14 cellular contexts compared by ENCODE assay signal in genomic region chr22:33666249-33666648, GRCh38.
DNase-seq lines count a peak whose midpoint lies in the region; ATAC-seq and TF ChIP-seq lines count a peak whose summit lies in the region.
"Had no signal": no experiment of that assay in that cellular context is flagged by ENCODE, and none has a peak within 500 bp of the region (broad histone marks: within the 10 kb centered on the region; RNA-seq: fewer than 3 reads in every experiment).

No MANE protein-coding gene starts in this region.

- H3K27ac Mint-ChIP-seq in T-helper 17 cell = no peak overlapping the region
- H3K27ac Mint-ChIP-seq: CD14-positive monocyte had no signal

- H3K27me3 ChIP-seq in OCI-LY3 (ENCODE audit: low read depth, low read length) = no peaks in the 10 kb centered on the region

- no peak overlapping the region for H3K27ac ChIP-seq in OCI-LY3 (ENCODE audit: low read length)
- no peak overlapping the region for H3K27ac ChIP-seq in substantia nigra (ENCODE audit: low read depth, low read length, poor library complexity, severe bottlenecking)
- H3K27ac ChIP-seq: A549, PC-9 had no signal

- H3K36me3 Mint-ChIP-seq in T-helper 17 cell (ENCODE audit: low read depth) = no peaks in the 10 kb centered on the region
- H3K36me3 Mint-ChIP-seq: CD14-positive monocyte had no signal

- H3K4me3 ChIP-seq in OCI-LY3 (ENCODE audit: low read length) (peak overlapping the region; percentile 36), iPS-18c (ENCODE audit: insufficient read depth, low read depth, low read length) (peak overlapping the region; percentile 12)
- H3K4me3 ChIP-seq: A549, PC-9 had no signal

- DNase-seq in left ventricle myocardium superior = no peak
- no peak for DNase-seq in Right ventricle myocardium inferior (ENCODE audit: missing footprints)
- DNase-seq in T-helper 17 cell = no peak
- no peak for DNase-seq in substantia nigra (lab: John Stamatoyannopoulos, UW)
- DNase-seq: NCI-H1436 treated with DMSO at 0.1 percent for 48 hours, NCI-H2107, NCI-H748 treated with DMSO at 0.1 percent for 48 hours, PC-9, SK-N-SH had no signal

- peaks cover 69% of the 10 kb centered on the region for H4K20me1 ChIP-seq in OCI-LY3 (ENCODE audit: insufficient read depth, low read length)

- peaks cover 19% of the 10 kb centered on the region; the same call in 1 of the 2 replicates for H3K79me2 ChIP-seq in OCI-LY3 (ENCODE audit: low read length)

- no peak for TF ChIP-seq CTCF in OCI-LY3 (IDR thresholded peaks at IDR 0.05; ENCODE audit: low read depth, low read length)

- H3K4me3 Mint-ChIP-seq in T-helper 17 cell = no peak overlapping the region
- H3K4me3 Mint-ChIP-seq: CD14-positive monocyte had no signal

- no peak overlapping the region for H2AFZ ChIP-seq in OCI-LY3 (ENCODE audit: low read depth, low read length)
- H2AFZ ChIP-seq: PC-9 had no signal

- H3K9ac ChIP-seq in OCI-LY3 (ENCODE audit: low read length) = no peak overlapping the region
- H3K9ac ChIP-seq: SK-N-SH had no signal

- H3K36me3 ChIP-seq in OCI-LY3 (replicated peaks; ENCODE audit: low read depth, low read length) = no peaks in the 10 kb centered on the region

- H3K9me3 ChIP-seq in OCI-LY3 (ENCODE audit: insufficient read depth, low read length) (no peaks in the 10 kb centered on the region), iPS-18c (ENCODE audit: control insufficient read depth, insufficient read depth, low read length) (no peaks in the 10 kb centered on the region), T-helper 17 cell (ENCODE audit: control insufficient read depth, low read length, poor library complexity, severe bottlenecking) (no peaks in the 10 kb centered on the region)
- H3K9me3 ChIP-seq: A549, SK-N-SH had no signal

- peak; percentile 57 for ATAC-seq in left ventricle myocardium superior
- no peak for ATAC-seq in Right ventricle myocardium inferior
- ATAC-seq in T-helper 17 cell = no peak
- no peak for ATAC-seq in HG03378 (IDR thresholded peaks at IDR 0.05; ENCODE audit: unreplicated experiment)
- ATAC-seq: A549 had no signal

- no peaks in the 10 kb centered on the region for H3K4me1 Mint-ChIP-seq in T-helper 17 cell
- H3K4me1 Mint-ChIP-seq: CD14-positive monocyte had no signal

- intact Hi-C loops in left ventricle myocardium superior (cut with micrococcal nuclease) (no loop called here), Right ventricle myocardium inferior (cut with DNase I) (no loop called here)

- no peaks in the 10 kb centered on the region for H3K27me3 Mint-ChIP-seq in T-helper 17 cell

- peak overlapping the region; percentile 68 for H3K4me2 ChIP-seq in OCI-LY3 (ENCODE audit: low read length)
- H3K4me2 ChIP-seq: A549, PC-9, SK-N-SH had no signal

- H3K4me1 ChIP-seq in OCI-LY3 (ENCODE audit: low read length) = peaks cover 17% of the 10 kb centered on the region
- H3K4me1 ChIP-seq: A549 had no signal
